8 cellular contexts compared by ENCODE assay signal in the genomic region with DNA sequence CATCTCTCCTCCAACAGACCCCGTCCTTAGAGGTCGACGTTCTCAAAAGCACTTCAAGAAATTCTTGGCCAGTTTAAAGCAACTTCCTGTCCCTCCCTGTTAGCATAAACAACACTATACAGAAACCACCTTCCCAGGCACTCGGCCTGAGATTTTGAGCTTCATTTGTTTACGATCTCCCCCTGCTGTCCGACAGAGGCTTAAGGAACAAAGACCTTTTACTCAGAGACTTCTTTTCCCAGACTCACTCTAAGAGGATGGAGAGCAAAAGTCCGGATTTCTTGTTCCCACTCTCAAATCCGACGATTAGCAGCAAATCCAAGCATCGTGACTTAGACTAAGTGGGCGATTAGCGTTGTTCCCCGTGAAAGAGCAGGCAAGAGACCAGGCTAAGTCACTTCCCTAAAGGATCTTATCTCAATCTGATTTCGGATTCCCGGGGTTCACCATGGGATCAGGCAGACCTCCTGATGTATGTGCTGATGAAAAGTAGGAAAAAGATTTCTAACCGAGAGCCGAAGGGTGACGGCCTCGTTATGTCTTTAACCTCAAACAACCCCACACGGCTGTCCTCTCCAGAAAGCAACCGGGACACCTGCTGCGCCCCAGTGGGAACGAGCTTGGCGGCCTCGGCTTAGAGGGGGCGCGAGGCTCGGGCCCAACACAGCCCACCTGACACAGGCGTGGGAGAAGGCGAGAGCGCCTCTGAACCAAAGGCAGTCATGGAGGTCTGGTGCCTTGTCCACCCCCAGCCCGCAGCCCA. TPM values are rescaled to one million over a fixed set of nuclear protein-coding genes. Genes with fewer than 3 reads are reported as not detected.
DNase-seq lines count a peak whose midpoint lies in the region; ATAC-seq and TF ChIP-seq lines count a peak whose summit lies in the region.

No MANE protein-coding gene starts in this region.

- intact Hi-C loops in mammary epithelial cell (cut with micrococcal nuclease), result loop anchor here (1.0 to 10.0 kb wide), 9 partner anchors 25 to 391 kb away; no protein-coding TSS in a partner anchor

- DNase-seq in BE2C (peak; percentile 32), LNCaP clone FGC (ENCODE audit: low read depth) (peak; percentile 74), T1000 (lab: John Stamatoyannopoulos, UW) (peak; percentile 20), mammary epithelial cell (peak; percentile 77), iPS-NIHi11 (ENCODE audit: low spot score) (peak; percentile 74), cortex of kidney (lab: John Stamatoyannopoulos, UW) (no peak)

- peak; percentile 20 for ATAC-seq in GM18907 (IDR thresholded peaks at IDR 0.05; ENCODE audit: unreplicated experiment)

- H3K9ac ChIP-seq in mammary epithelial cell (ENCODE audit: insufficient read depth, low read length) (peak overlapping the region; percentile 63), skeletal muscle tissue (ENCODE audit: low read depth in 1 of 3, low read length in 3 of 3) (peak overlapping the region; percentile 90 to 96 (median 93))

- no peaks in the 10 kb centered on the region for H3K36me3 ChIP-seq in BE2C
- no peaks in the 10 kb centered on the region for H3K36me3 ChIP-seq in mammary epithelial cell (ENCODE audit: insufficient read depth, low read length)
- H3K36me3 ChIP-seq in skeletal muscle tissue (ENCODE audit: control insufficient read depth in 3 of 3, insufficient read depth in 3 of 3, low read length in 3 of 3), result peaks cover 16 to 21% (median 18%) of the 10 kb centered on the region in 3 donors

- peak overlapping the region; percentile 96 for H3K4me2 ChIP-seq in mammary epithelial cell (ENCODE audit: insufficient read depth, low read depth, low read length)

- dilution Hi-C loops in mammary epithelial cell (cut with HindIII; ENCODE audit: low sequenced_read_pairs), result no loop called here

- CTCF ChIA-PET in mammary epithelial cell (lab: Charles Lee; ENCODE audit: low non-redundant PET), result interaction anchor here (0.5 to 1.2 kb wide), 6 partner anchors 14 to 256 kb away, joined by 3 to 30 read pairs (median 4); no protein-coding TSS in a partner anchor

- WGBS in mammary epithelial cell (ENCODE audit: low coverage, missing lambda C conversion rate), result under 1% methylated on average over 22 of the region's 32 CpGs

- H4K20me1 ChIP-seq in mammary epithelial cell (ENCODE audit: insufficient read depth, low read length), result no peaks in the 10 kb centered on the region

- H3K9me3 ChIP-seq in BE2C (no peaks in the 10 kb centered on the region), mammary epithelial cell (replicated peaks; ENCODE audit: insufficient read depth, low read length) (no peaks in the 10 kb centered on the region), skeletal muscle tissue (ENCODE audit: control insufficient read depth in 3 of 3, low read length in 3 of 3) (no peaks in the 10 kb centered on the region)

- no peaks in the 10 kb centered on the region for H3K4me1 ChIP-seq in BE2C
- peaks cover 35% of the 10 kb centered on the region for H3K4me1 ChIP-seq in mammary epithelial cell (ENCODE audit: insufficient read depth, low read length)
- peaks cover 46 to 57% (median 52%) of the 10 kb centered on the region in 3 donors for H3K4me1 ChIP-seq in skeletal muscle tissue (ENCODE audit: control insufficient read depth in 3 of 3, insufficient read depth in 3 of 3, low read length in 3 of 3)

- H3K27ac ChIP-seq in mammary epithelial cell (ENCODE audit: insufficient read depth, low read depth, low read length), result peak overlapping the region; percentile 40
- peak overlapping the region; percentile 92 for H3K27ac ChIP-seq in skeletal muscle tissue (ENCODE audit: low read depth, low read length)

- peak overlapping the region; percentile 77 for H3K4me3 ChIP-seq in BE2C (ENCODE audit: low read depth, low read length)
- H3K4me3 ChIP-seq in LNCaP clone FGC (ENCODE audit: low read depth, low read length), result peak overlapping the region; percentile 83
- H3K4me3 ChIP-seq in mammary epithelial cell (replicated peaks in 1 of 3; ENCODE audit: insufficient read depth in 1 of 3, low read depth in 2 of 3, low read length in 3 of 3), result peak overlapping the region; percentile 81 to 96 (median 95)
- peak overlapping the region; percentile 88 to 95 (median 95) for H3K4me3 ChIP-seq in skeletal muscle tissue (ENCODE audit: low read length in 3 of 3)

- H3K27me3 ChIP-seq in BE2C, result no peaks in the 10 kb centered on the region
- H3K27me3 ChIP-seq in mammary epithelial cell (ENCODE audit: insufficient read depth, low read length), result no peaks in the 10 kb centered on the region
- no peaks in the 10 kb centered on the region for H3K27me3 ChIP-seq in skeletal muscle tissue (ENCODE audit: control insufficient read depth in 3 of 3, insufficient read depth in 3 of 3, low read length in 3 of 3)

- peak; percentile 52 for TF ChIP-seq CTCF in BE2C (IDR thresholded peaks at IDR 0.05; ENCODE audit: low read depth, low read length)
- peak; percentile 55 for TF ChIP-seq CTCF in LNCaP clone FGC (IDR thresholded peaks at IDR 0.05; ENCODE audit: control insufficient read depth, extremely low read depth, insufficient read depth)
- TF ChIP-seq CTCF in mammary epithelial cell (conservative IDR thresholded peaks at IDR 0.05 in 1 of 2, IDR thresholded peaks at IDR 0.05 in 1 of 2; ENCODE audit: extremely low read depth in 1 of 2, insufficient read depth in 1 of 2, low read depth in 1 of 2, low read length in 2 of 2), result peak; percentile 52 to 78

- BruUV-seq in mammary epithelial cell (replicated peaks; lab: Mats Ljungman, UMichigan), result no TSS peak

- peaks cover 38% of the 10 kb centered on the region for H3K79me2 ChIP-seq in mammary epithelial cell (ENCODE audit: insufficient read depth, low read length)

- peak overlapping the region; percentile 89 for H2AFZ ChIP-seq in mammary epithelial cell (ENCODE audit: low read depth, low read length)

- in situ Hi-C loops in mammary epithelial cell (cut with MboI; ENCODE audit: low sequenced_read_pairs in 2 of 2), result loop anchor here in 1 of 2 donors (5.0 to 25.0 kb wide), 2 partner anchors 154 to 254 kb away; a partner anchor contains a TSS

RNA-seq across cellular contexts. Expression of a gene that starts 0.6 kb away (rescaled TPM):
- polyA plus RNA-seq in BE2C (2012; ENCODE audit: insufficient read depth, insufficient read length, low read depth), result 89.6 TPM
- total RNA-seq in mammary epithelial cell, result 10 to 100 TPM; 18.9 to 30.5 TPM
- polyA plus RNA-seq in mammary epithelial cell, result 15.9 TPM
- polyA minus RNA-seq in mammary epithelial cell, result 18.5 TPM
- 23.0 TPM for total RNA-seq in skeletal muscle tissue

RNA-seq across cellular contexts. Expression of a gene that starts 23.3 kb away (rescaled TPM):
- polyA plus RNA-seq in BE2C (2012; ENCODE audit: insufficient read depth, insufficient read length, low read depth), result 12.9 TPM
- total RNA-seq in mammary epithelial cell (100 to 1,000 TPM; 192 to 214 TPM), skeletal muscle tissue (69.4 TPM)
- polyA plus RNA-seq in mammary epithelial cell, result 98.8 TPM
- polyA minus RNA-seq in mammary epithelial cell, result 179 TPM

RNA-seq across cellular contexts. Expression of a gene that starts 46.8 kb away (rescaled TPM):
- 19.3 TPM for polyA plus RNA-seq in BE2C (2012; ENCODE audit: insufficient read depth, insufficient read length, low read depth)
- 10 to 100 TPM; 31.2 to 75.3 TPM for total RNA-seq in mammary epithelial cell
- 46.4 TPM for polyA plus RNA-seq in mammary epithelial cell
- polyA minus RNA-seq in mammary epithelial cell, result 86.4 TPM
- 11.0 TPM for total RNA-seq in skeletal muscle tissue

RNA-seq across cellular contexts. Expression of a gene that starts 59.8 kb away (rescaled TPM):
- polyA plus RNA-seq in BE2C (2012; ENCODE audit: insufficient read depth, insufficient read length, low read depth), result 29.0 TPM
- total RNA-seq in mammary epithelial cell (100 to 1,000 TPM in 1 of 2 donors, 10 to 100 TPM in 1; 71.4 to 127 TPM), skeletal muscle tissue (42.8 TPM)
- 72.6 TPM for polyA plus RNA-seq in mammary epithelial cell
- 68.3 TPM for polyA minus RNA-seq in mammary epithelial cell
